Comparison of ENCODE assay signal across 30 cellular contexts in the genomic region with DNA sequence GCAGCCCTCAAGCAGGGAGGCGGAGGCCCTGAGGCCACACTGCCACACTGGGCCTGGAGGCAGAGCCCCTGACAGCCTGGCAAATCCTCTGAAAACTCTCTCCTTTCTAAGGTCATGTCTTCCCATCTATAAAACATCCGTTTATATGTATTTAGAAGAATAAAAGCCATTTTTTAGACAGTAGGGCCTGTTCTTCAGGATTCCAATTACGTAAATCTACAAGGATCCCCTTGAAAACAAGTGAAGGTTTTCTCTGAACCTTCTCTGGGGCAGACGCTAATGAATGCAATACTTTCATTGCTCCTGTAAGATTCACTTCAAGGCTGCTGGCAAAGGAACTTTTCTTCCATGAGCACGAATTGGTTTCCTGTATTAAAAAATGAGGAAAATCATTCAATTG. TPM values are rescaled to one million over a fixed set of nuclear protein-coding genes. Genes with fewer than 3 reads are reported as not detected.
"Had no signal": no experiment of that assay in that cellular context is flagged by ENCODE, and none has a peak within 500 bp of the region (broad histone marks: within the 10 kb centered on the region; RNA-seq: fewer than 3 reads in every experiment).

No MANE protein-coding gene starts in this region.

- H3K4me1 ChIP-seq: breast epithelium, colonic mucosa had no signal

- H3K9me3 ChIP-seq: ascending aorta, breast epithelium, colonic mucosa, gastrocnemius medialis, heart left ventricle had no signal

- H3K27ac ChIP-seq: ascending aorta, breast epithelium, cardiac muscle cell, colonic mucosa, gastrocnemius medialis, heart left ventricle, WERI-Rb-1 had no signal

- DNase-seq: activated B cell treated with CpG ODN at 0.5 μM for 24 hours; activated CD4-positive, alpha-beta memory T cell treated with anti-CD3 and anti-CD28 coated beads for 36 hours; activated CD4-positive, alpha-beta T cell treated with anti-CD3 and anti-CD28 coated beads for 48 hours; activated CD4-positive, alpha-beta T cell treated with anti-CD3 and anti-CD28 coated beads, Interleukin-2, amount 50 U/mL, for 1 hour; activated CD8-positive, alpha-beta memory T cell treated with anti-CD3 and anti-CD28 coated beads, Interleukin-2, amount 10 ng/mL, durations not matched to agents 7 days and 5 days; activated CD8-positive, alpha-beta memory T cell treated with anti-CD3 and anti-CD28 coated beads, Interleukin-2, amount 50 U/mL, for 4 hours; activated CD8-positive, alpha-beta T cell treated with anti-CD3 and anti-CD28 coated beads, Interleukin-2, amount 10 ng/mL, durations not matched to agents 7 days and 5 days; activated effector memory CD4-positive, alpha-beta T cell treated with anti-CD3 and anti-CD28 coated beads, Interleukin-2, amount 50 U/mL, for 16 hours; activated naive CD4-positive, alpha-beta T cell treated with anti-CD3 and anti-CD28 coated beads for 36 hours; activated naive CD8-positive, alpha-beta T cell treated with anti-CD3 and anti-CD28 coated beads for 36 hours; activated naive CD8-positive, alpha-beta T cell treated with anti-CD3 and anti-CD28 coated beads, Interleukin-2, amount 50 U/mL, for 24 hours; activated T-cell treated with anti-CD3 and anti-CD28 coated beads, Interleukin-2, amount 50 U/mL, for 1 hour; activated T-cell treated with anti-CD3 and anti-CD28 coated beads, Interleukin-2, amount 50 U/mL, for 48 hours; central memory CD4-positive, alpha-beta T cell; cerebellar nuclear complex; colonic mucosa; effector CD8-positive, alpha-beta T cell; foreskin fibroblast; gastrocnemius medialis; glutamatergic neuron; heart left ventricle; T-helper 1 cell; T-helper 17 cell; T1000; WERI-Rb-1 had no signal

- H3K27me3 ChIP-seq: ascending aorta, breast epithelium, cardiac muscle cell, colonic mucosa, gastrocnemius medialis, heart left ventricle had no signal

- ATAC-seq: activated CD4-positive, CD25-positive, alpha-beta regulatory T cell treated with anti-CD3 and anti-CD28 coated beads, Interleukin-2, amount 50 U/mL, for 24 hours; activated CD8-positive, alpha-beta memory T cell treated with anti-CD3 and anti-CD28 coated beads, Interleukin-2, amount 10 ng/mL, durations not matched to agents 7 days and 5 days; activated CD8-positive, alpha-beta T cell treated with anti-CD3 and anti-CD28 coated beads, Interleukin-2, amount 10 ng/mL, durations not matched to agents 7 days and 5 days; activated naive CD8-positive, alpha-beta T cell treated with anti-CD3 and anti-CD28 coated beads, Interleukin-2, amount 50 U/mL, for 24 hours; esophagus mucosa; gastrocnemius medialis; heart left ventricle; T-helper 17 cell had no signal

- H3K36me3 ChIP-seq: breast epithelium had no signal

- H3K4me3 ChIP-seq: ascending aorta, breast epithelium, cardiac muscle cell, colonic mucosa, gastrocnemius medialis, heart left ventricle had no signal

RNA-seq across cellular contexts. Expression of a gene that starts 48.3 kb away (rescaled TPM):
- total RNA-seq: ascending aorta had no signal

RNA-seq across cellular contexts. Expression of a gene that starts 53.9 kb away (rescaled TPM):
- total RNA-seq: ascending aorta had no signal
